In the genomic region with DNA sequence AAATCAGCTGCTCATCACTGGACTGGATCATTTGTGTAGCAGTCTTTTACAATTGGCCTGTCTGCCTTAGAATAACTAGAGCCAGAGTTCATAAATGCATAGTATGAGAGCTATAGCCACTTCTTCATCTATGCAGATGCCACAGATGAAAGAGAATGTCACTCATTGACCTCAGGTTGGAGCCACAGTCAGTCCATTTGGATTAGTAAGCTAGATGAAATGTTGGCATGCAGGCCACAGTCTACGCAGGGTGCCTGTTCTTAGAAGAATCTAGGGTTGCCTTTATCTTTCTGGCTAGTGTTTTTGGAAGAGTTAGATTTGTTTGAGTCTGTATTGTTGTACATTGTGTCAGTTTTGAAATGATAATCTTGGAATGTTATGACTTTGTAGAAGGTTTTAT, we compare ENCODE assay signal across 11 cellular contexts. TPM values are rescaled to one million over a fixed set of nuclear protein-coding genes. Genes with fewer than 3 reads are reported as not detected.
A peak's percentile ranks its signal among the peaks of the same experiment; 100 is the strongest.
DNase-seq lines count a peak whose midpoint lies in the region; ATAC-seq, FAIRE-seq and TF ChIP-seq lines count a peak whose summit lies in the region.
"Had no signal": no experiment of that assay in that cellular context is flagged by ENCODE, and none has a peak within 500 bp of the region (broad histone marks: within the 10 kb centered on the region; RNA-seq: fewer than 3 reads in every experiment).

No MANE protein-coding gene starts in this region.

- FAIRE-seq in A549 (lab: Jason Lieb, UNC), result no peak
- peak; percentile 94 for FAIRE-seq in H54 (lab: Jason Lieb, UNC)

- H3K4me1 ChIP-seq in A549, result peaks cover 31% of the 10 kb centered on the region

- no peak for TF ChIP-seq CTCF in A549 (IDR thresholded peaks at IDR 0.05)

- H3K27ac ChIP-seq in A549, result no peak overlapping the region
- H3K27ac ChIP-seq: right lobe of liver had no signal

- DNase-seq in A549 (ENCODE audit: low read depth in 1 of 2, low spot score in 1 of 2) (no peak), H54 (ENCODE audit: insufficient read length, low spot score) (peak; percentile 31), amniotic stem cell (lab: John Stamatoyannopoulos, UW) (peak; percentile 18), left lobe of liver (ENCODE audit: low spot score) (no peak), NCI-H1048 (lab: John Stamatoyannopoulos, UW) (no peak), left colon (no peak), hippocampal formation (lab: John Stamatoyannopoulos, UW) (no peak), OCI-M2 (lab: John Stamatoyannopoulos, UW; ENCODE audit: unreplicated experiment) (no peak)
- DNase-seq: Karpas-422, right lobe of liver had no signal

- TF ChIP-seq POLR2A in A549 (IDR thresholded peaks at IDR 0.05; ENCODE audit: low read length) (no peak), H54 (IDR thresholded peaks at IDR 0.05; ENCODE audit: low read depth, low read length) (no peak)

- peak overlapping the region; percentile 48 for H3K4me2 ChIP-seq in A549

- intact Hi-C loops in left colon (cut with DNase I, micrococcal nuclease), result no loop called here

- ATAC-seq in A549 (peak; percentile 77 to 79), left lobe of liver (peak; percentile 31), left colon (no peak)

- TF ChIP-seq EP300 in A549 (IDR thresholded peaks at IDR 0.05), result no peak

- H3K4me3 ChIP-seq in A549, result no peak overlapping the region
- H3K4me3 ChIP-seq: right lobe of liver had no signal

- H3K9me3 ChIP-seq in A549, result no peaks in the 10 kb centered on the region
- H3K9me3 ChIP-seq: Caco-2, right lobe of liver had no signal

- CTCF ChIA-PET in A549 (lab: Yijun Ruan, JAX), result interaction anchor here (0.7 to 1.8 kb wide), 2 partner anchors 14 to 39 kb away, joined by 3 to 7 read pairs; no protein-coding TSS in a partner anchor

- 70% methylated on average over 1 of the region's 1 CpG for WGBS in A549 (ENCODE audit: missing lambda C conversion rate)

- no peak for TF ChIP-seq RAD21 in A549 (conservative IDR thresholded peaks at IDR 0.05 in 1 of 2, IDR thresholded peaks at IDR 0.05 in 1 of 2)

- POLR2A ChIA-PET in A549 (lab: Yijun Ruan, JAX), result interaction anchor here (0.8 kb wide), 1 partner anchor 25 kb away, joined by 6 read pairs; the partner anchor contains the start of gene EDEM1

TF ChIP-seq in A549, 52 proteins besides CTCF, POLR2A, EP300 and RAD21:
- TF ChIP-seq E2F6 (IDR thresholded peaks at IDR 0.05; ENCODE audit: borderline replicate concordance, low read depth) (no peak), HDAC2 (IDR thresholded peaks at IDR 0.05) (no peak), ELK1 (IDR thresholded peaks at IDR 0.05; ENCODE audit: low read depth, low read length) (no peak), ESRRA (IDR thresholded peaks at IDR 0.05; ENCODE audit: borderline replicate concordance, low read length) (no peak)

RNA-seq across cellular contexts. Expression of gene EDEM1, which starts 25.4 kb away (rescaled TPM):
- polyA plus RNA-seq in A549 (2011; rRNA removed) (39.4 and 40.9 TPM in 2 replicates), A549 (2017; fragmentation: RNase III; extraction: RNeasy Plus Mini Kit Qiagen cat#74134 plus additional on column Dnase treatment) (15.2 to 16.8 TPM (median 16.3 TPM) in 3 replicates)
- 9.2 and 11.9 TPM in 2 replicates for polyA plus RNA-seq in A549 (2012; cell fraction: cytosol; rRNA removed)
- 10.8 and 12.4 TPM in 2 replicates for polyA plus RNA-seq in A549 (2012; cell fraction: nucleus; rRNA removed)
- polyA minus RNA-seq in A549 (2011; rRNA and poly(A)+ RNA removed), result 40.9 and 43.8 TPM in 2 replicates
- total RNA-seq in left lobe of liver (81.1 TPM), left colon (10 to 100 TPM; 49.2 to 62.0 TPM)

RNA-seq across cellular contexts. Expression of gene ARL8B, which starts 40.0 kb away (rescaled TPM):
- polyA plus RNA-seq in A549 (2011; rRNA removed) (51.2 and 85.3 TPM in 2 replicates), A549 (2017; fragmentation: RNase III; extraction: RNeasy Plus Mini Kit Qiagen cat#74134 plus additional on column Dnase treatment) (49.5 to 51.7 TPM (median 50.4 TPM) in 3 replicates)
- 22.2 and 27.9 TPM in 2 replicates for polyA plus RNA-seq in A549 (2012; cell fraction: cytosol; rRNA removed)
- 16.9 and 25.4 TPM in 2 replicates for polyA plus RNA-seq in A549 (2012; cell fraction: nucleus; rRNA removed)
- 10.4 and 12.4 TPM in 2 replicates for polyA minus RNA-seq in A549 (2011; rRNA and poly(A)+ RNA removed)
- total RNA-seq in left lobe of liver (22.2 TPM), left colon (10 to 100 TPM; 41.0 to 51.8 TPM)

Comparison
In these comparisons a context has a peak if more than half of its experiments do, and no peak if none do; other contexts are left out.
1. DNase-seq: peak in H54 (single experiment) and amniotic stem cell (single experiment); none in A549 (0 of 2), left lobe of liver (single experiment), NCI-H1048 (single experiment), left colon (0 of 2), hippocampal formation (0 of 2) and OCI-M2 (single experiment).